In genomic region chr9:130165579-130165978, GRCh38 we compare ENCODE assay signal across 6 cellular contexts. TPM values are rescaled to one million over a fixed set of nuclear protein-coding genes. Genes with fewer than 3 reads are reported as not detected.
"Had no signal": no experiment of that assay in that cellular context is flagged by ENCODE, and none has a peak within 500 bp of the region (broad histone marks: within the 10 kb centered on the region; RNA-seq: fewer than 3 reads in every experiment).

No MANE protein-coding gene starts in this region.

- H3K27ac ChIP-seq: HL-60 had no signal

- H3K4me3 Mint-ChIP-seq: IgD-negative memory B cell had no signal

- DNase-seq: KBM-7, KG1 had no signal

- ATAC-seq: HepG2, K562 had no signal

- H3K36me3 Mint-ChIP-seq: IgD-negative memory B cell had no signal

- H3K4me3 ChIP-seq: K562 had no signal

- H3K4me1 Mint-ChIP-seq: IgD-negative memory B cell had no signal

RNA-seq across cellular contexts. Expression of gene NCS1, which starts 6.6 kb away (rescaled TPM):
- polyA plus RNA-seq: IgD-negative memory B cell had no signal
